In genomic region chr12:70011353-70011752, GRCh38 we compare ENCODE assay signal across 22 cellular contexts.
DNase-seq lines count a peak whose midpoint lies in the region; ATAC-seq and TF ChIP-seq lines count a peak whose summit lies in the region.
"Had no signal": no experiment of that assay in that cellular context is flagged by ENCODE, and none has a peak within 500 bp of the region (broad histone marks: within the 10 kb centered on the region; RNA-seq: fewer than 3 reads in every experiment).

No MANE protein-coding gene starts in this region.

- DNase-seq in NCI-H510A treated with DMSO at 0.1 percent for 48 hours (lab: John Stamatoyannopoulos, UW) (peak; percentile 25), NCI-H510A (lab: John Stamatoyannopoulos, UW) (no peak), Calu3 (no peak), epithelial cell of prostate (ENCODE audit: low read depth, low spot score) (no peak), NCI-H1694 (lab: John Stamatoyannopoulos, UW) (no peak), aorta (no peak)
- no peak for DNase-seq in activated naive CD4-positive, alpha-beta T cell treated with anti-CD3 and anti-CD28 coated beads for 36 hours
- DNase-seq: Caco-2; CD4-positive, CD25-positive, alpha-beta regulatory T cell; CD8-positive, alpha-beta T cell; DMS 273 treated with DMSO at 0.1 percent for 48 hours; DMS79; GM23248; H9; HFFc6 had no signal

- peaks cover 22% of the 10 kb centered on the region for H3K4me1 Mint-ChIP-seq in Calu3 (ENCODE audit: low read depth, unreplicated experiment)
- no peaks in the 10 kb centered on the region for H3K4me1 Mint-ChIP-seq in activated naive CD4-positive, alpha-beta T cell treated with anti-CD3 and anti-CD28 coated beads for 36 hours (ENCODE audit: low read depth)
- H3K4me1 Mint-ChIP-seq: B cell; CD4-positive, CD25-positive, alpha-beta regulatory T cell had no signal

- no peaks in the 10 kb centered on the region for H3K27me3 ChIP-seq in aorta (ENCODE audit: control insufficient read depth in 1 of 2, insufficient read depth in 2 of 2, low read length in 1 of 2)
- H3K27me3 ChIP-seq: BLaER1 had no signal

- BruUV-seq in Calu3 (replicated peaks; lab: Mats Ljungman, UMichigan) = no TSS peak

- H3K27ac ChIP-seq in HEK293 (ENCODE audit: extremely low read depth, low read depth, low read length) (no peak overlapping the region), epithelial cell of prostate (peak overlapping the region; percentile 77), aorta (ENCODE audit: low read depth in 1 of 2, low read length in 2 of 2) (no peak overlapping the region)
- H3K27ac ChIP-seq: 22Rv1, BLaER1, C4-2B, GM23248 had no signal

- CTCF ChIA-PET in Calu3 (lab: Charles Lee) = no interaction called here
- CTCF ChIA-PET in HEK293 (lab: Yijun Ruan, JAX) = no interaction called here
- CTCF ChIA-PET in activated naive CD4-positive, alpha-beta T cell treated with anti-CD3 and anti-CD28 coated beads for 36 hours (lab: Charles Lee) = no interaction called here

- ATAC-seq in aorta (ENCODE audit: low FRiP score) = no peak
- ATAC-seq: CD8-positive, alpha-beta T cell; GM12878; HCT116 had no signal

- H3K9me3 Mint-ChIP-seq in Calu3 (ENCODE audit: low read depth, unreplicated experiment) = peaks cover 5% of the 10 kb centered on the region
- H3K9me3 Mint-ChIP-seq in activated naive CD4-positive, alpha-beta T cell treated with anti-CD3 and anti-CD28 coated beads for 36 hours = peaks cover 22% of the 10 kb centered on the region

- no peaks in the 10 kb centered on the region for H3K4me1 ChIP-seq in HEK293 (ENCODE audit: control insufficient read depth, insufficient read depth, low read length)
- H3K4me1 ChIP-seq in aorta (ENCODE audit: control insufficient read depth in 1 of 2, insufficient read depth in 2 of 2, low read length in 2 of 2) = no peaks in the 10 kb centered on the region
- H3K4me1 ChIP-seq: BLaER1, Caco-2 had no signal

- H3K4me3 Mint-ChIP-seq in Calu3 (ENCODE audit: low read depth, unreplicated experiment) = peak overlapping the region; percentile 4
- H3K4me3 Mint-ChIP-seq in activated naive CD4-positive, alpha-beta T cell treated with anti-CD3 and anti-CD28 coated beads for 36 hours = no peak overlapping the region
- H3K4me3 Mint-ChIP-seq: B cell; CD4-positive, CD25-positive, alpha-beta regulatory T cell; CD8-positive, alpha-beta T cell; H9; HFFc6 had no signal

- no peaks in the 10 kb centered on the region for H3K27me3 Mint-ChIP-seq in Calu3 (ENCODE audit: unreplicated experiment)
- peaks cover 5% of the 10 kb centered on the region for H3K27me3 Mint-ChIP-seq in activated naive CD4-positive, alpha-beta T cell treated with anti-CD3 and anti-CD28 coated beads for 36 hours (ENCODE audit: low read depth)
- H3K27me3 Mint-ChIP-seq: B cell had no signal

- intact Hi-C loops in Calu3 (cut with micrococcal nuclease; ENCODE audit: unreplicated experiment) = no loop called here
- intact Hi-C loops in activated naive CD4-positive, alpha-beta T cell treated with anti-CD3 and anti-CD28 coated beads for 36 hours (cut with micrococcal nuclease) = no loop called here
- intact Hi-C loops in aorta (cut with DNase I) = no loop called here

- peaks cover 9% of the 10 kb centered on the region for H3K36me3 Mint-ChIP-seq in Calu3 (ENCODE audit: insufficient read depth, unreplicated experiment)
- peaks cover 3% of the 10 kb centered on the region for H3K36me3 Mint-ChIP-seq in activated naive CD4-positive, alpha-beta T cell treated with anti-CD3 and anti-CD28 coated beads for 36 hours (ENCODE audit: low read depth)
- H3K36me3 Mint-ChIP-seq: CD8-positive, alpha-beta T cell had no signal

- H3K36me3 ChIP-seq in HEK293 (ENCODE audit: control insufficient read depth in 2 of 2, insufficient read depth in 1 of 2, low read length in 2 of 2) (no peaks in the 10 kb centered on the region), aorta (ENCODE audit: control insufficient read depth in 1 of 2, insufficient read depth in 2 of 2, low read length in 1 of 2) (no peaks in the 10 kb centered on the region)
- H3K36me3 ChIP-seq: BLaER1 had no signal

- TF ChIP-seq CTCF in Calu3 (IDR thresholded peaks at IDR 0.05; ENCODE audit: unreplicated experiment) (no peak), HEK293 (tag by site-specific recombination; IDR thresholded peaks at IDR 0.05) (no peak)

- H3K9me3 ChIP-seq in HEK293 (ENCODE audit: control insufficient read depth, insufficient read depth, low read depth, low read length) (no peaks in the 10 kb centered on the region), aorta (ENCODE audit: control insufficient read depth, low read length) (no peaks in the 10 kb centered on the region)

- POLR2A ChIA-PET in HEK293 (lab: Yijun Ruan, JAX) = no interaction called here

- H3K27ac Mint-ChIP-seq in Calu3 (ENCODE audit: unreplicated experiment) = no peak overlapping the region
- H3K27ac Mint-ChIP-seq in activated naive CD4-positive, alpha-beta T cell treated with anti-CD3 and anti-CD28 coated beads for 36 hours = no peak overlapping the region
- H3K27ac Mint-ChIP-seq: B cell; CD4-positive, CD25-positive, alpha-beta regulatory T cell; CD8-positive, alpha-beta T cell; H9; HFFc6 had no signal

- 89 to 98% methylated on average over 1 of the region's 1 CpG for WGBS in aorta, 2 donors

- H3K4me3 ChIP-seq in HEK293 (ENCODE audit: low read depth, low read length) = no peak overlapping the region
- no peak overlapping the region for H3K4me3 ChIP-seq in aorta (ENCODE audit: low read length in 2 of 2)
- H3K4me3 ChIP-seq: BLaER1, GM12878, GM23248 had no signal

TF ChIP-seq in HEK293, 187 proteins besides CTCF, POLR2A, EP300 and RAD21:
- no peak for TF ChIP-seq ZBTB1 (tag by site-specific recombination; IDR thresholded peaks at IDR 0.05)
- peak; percentile 49; the same call in 1 of the 2 replicates for TF ChIP-seq ZNF596 (tag by site-specific recombination; IDR thresholded peaks at IDR 0.05)
